16 cellular contexts compared by ENCODE assay signal in genomic region chr1:215660259-215660658, GRCh38.
A peak's percentile ranks its signal among the peaks of the same experiment; 100 is the strongest.
DNase-seq lines count a peak whose midpoint lies in the region; ATAC-seq and TF ChIP-seq lines count a peak whose summit lies in the region.
"Had no signal": no experiment of that assay in that cellular context is flagged by ENCODE, and none has a peak within 500 bp of the region (broad histone marks: within the 10 kb centered on the region; RNA-seq: fewer than 3 reads in every experiment).

No MANE protein-coding gene starts in this region.

- intact Hi-C loops in right lobe of liver (cut with DNase I) (no loop called here), upper lobe of right lung (cut with DNase I) (no loop called here)

- H3K9me3 ChIP-seq in right lobe of liver: no peaks in the 10 kb centered on the region
- no peaks in the 10 kb centered on the region for H3K9me3 ChIP-seq in upper lobe of right lung
- H3K9me3 ChIP-seq: BLaER1 treated with 17β-estradiol and CSF1 and Interleukin-3, amounts not matched to agents 10 nM and 100 nM had no signal

- no peak for TF ChIP-seq POLR2A in right lobe of liver (IDR thresholded peaks at IDR 0.05)

- no peak for TF ChIP-seq CTCF in epithelial cell of proximal tubule (conservative IDR thresholded peaks at IDR 0.05; ENCODE audit: low read depth, low read length)
- TF ChIP-seq CTCF in right lobe of liver (IDR thresholded peaks at IDR 0.05): no peak
- no peak for TF ChIP-seq CTCF in upper lobe of right lung (IDR thresholded peaks at IDR 0.05)

- H3K36me3 ChIP-seq in right lobe of liver: no peaks in the 10 kb centered on the region
- no peaks in the 10 kb centered on the region for H3K36me3 ChIP-seq in upper lobe of right lung
- H3K36me3 ChIP-seq: BLaER1 treated with 17β-estradiol and CSF1 and Interleukin-3, amounts not matched to agents 10 nM and 100 nM had no signal

- DNase-seq in epithelial cell of proximal tubule (ENCODE audit: low read depth) (peak; percentile 64), left lobe of liver (ENCODE audit: low spot score) (peak; percentile 62), right lobe of liver (peak in 1 of 3 donors; percentile 66), upper lobe of right lung (no peak), activated gamma-delta T cell treated with Interleukin-2 at 50 U/mL for 16 hours (no peak)
- no peak for DNase-seq in activated effector memory CD4-positive, alpha-beta T cell treated with anti-CD3 and anti-CD28 coated beads, Interleukin-2, amount 50 U/mL, for 16 hours
- DNase-seq: Calu3; CD8-positive, alpha-beta T cell; DMS79 treated with DMSO at 0.1 percent for 48 hours; GF-D8; HCEC 1CT; IMR-90 had no signal

- ATAC-seq in left lobe of liver: peak; percentile 83
- ATAC-seq in right lobe of liver: peak; percentile 86 to 97 (median 92)
- ATAC-seq in upper lobe of right lung: peak; percentile 60
- no peak for ATAC-seq in HG03571 (IDR thresholded peaks at IDR 0.05; ENCODE audit: unreplicated experiment)
- ATAC-seq: CD8-positive, alpha-beta T cell; GM23338 had no signal

- H3K27me3 ChIP-seq in right lobe of liver (no peaks in the 10 kb centered on the region), upper lobe of right lung (no peaks in the 10 kb centered on the region)
- H3K27me3 ChIP-seq: BLaER1 treated with 17β-estradiol and CSF1 and Interleukin-3, amounts not matched to agents 10 nM and 100 nM had no signal

- H3K4me3 ChIP-seq in epithelial cell of proximal tubule (ENCODE audit: low read depth, low read length) (no peak overlapping the region), right lobe of liver (no peak overlapping the region), upper lobe of right lung (no peak overlapping the region)
- H3K4me3 ChIP-seq: BLaER1 treated with 17β-estradiol and CSF1 and Interleukin-3, amounts not matched to agents 10 nM and 100 nM; GM23338 had no signal

- peak overlapping the region in 2 of 3 donors; percentile 41 to 58 for H3K27ac ChIP-seq in right lobe of liver
- no peak overlapping the region for H3K27ac ChIP-seq in upper lobe of right lung
- H3K27ac ChIP-seq: BLaER1 treated with 17β-estradiol and CSF1 and Interleukin-3, amounts not matched to agents 10 nM and 100 nM; HL-60 had no signal

- H3K4me1 ChIP-seq in right lobe of liver (peaks cover 0 to 21% (median 10%) of the 10 kb centered on the region in 4 donors), upper lobe of right lung (no peaks in the 10 kb centered on the region)
- H3K4me1 ChIP-seq: BLaER1 treated with 17β-estradiol and CSF1 and Interleukin-3, amounts not matched to agents 10 nM and 100 nM had no signal

Comparison
In these comparisons a context has a peak if more than half of its experiments do, and no peak if none do; other contexts are left out.
1. DNase-seq: peak in epithelial cell of proximal tubule (single experiment) and left lobe of liver (single experiment); none in upper lobe of right lung (single experiment), activated effector memory CD4-positive, alpha-beta T cell treated with anti-CD3 and anti-CD28 coated beads, Interleukin-2, amount 50 U/mL, for 16 hours (single experiment) and activated gamma-delta T cell treated with Interleukin-2 at 50 U/mL for 16 hours (single experiment).